19 cellular contexts compared by ENCODE assay signal in genomic region chr4:102037566-102037965, GRCh38.
DNase-seq lines count a peak whose midpoint lies in the region; ATAC-seq and TF ChIP-seq lines count a peak whose summit lies in the region.
"Had no signal": no experiment of that assay in that cellular context is flagged by ENCODE, and none has a peak within 500 bp of the region (broad histone marks: within the 10 kb centered on the region; RNA-seq: fewer than 3 reads in every experiment).

No MANE protein-coding gene starts in this region.

- H3K4me3 Mint-ChIP-seq in Caco-2 (ENCODE audit: unreplicated experiment) = no peak overlapping the region
- H3K4me3 Mint-ChIP-seq: activated naive CD8-positive, alpha-beta T cell treated with anti-CD3 and anti-CD28 coated beads, Interleukin-2, amount 10 ng/mL, durations not matched to agents 7 days and 5 days; activated T-cell treated with anti-CD3 and anti-CD28 coated beads, Interleukin-2, amount 50 U/mL, for 24 hours had no signal

- no peaks in the 10 kb centered on the region for H3K27me3 Mint-ChIP-seq in Caco-2 (ENCODE audit: insufficient read depth, unreplicated experiment)

- POLR2A ChIA-PET in Caco-2 (lab: Charles Lee) = no interaction called here

- H3K4me1 Mint-ChIP-seq in Caco-2 (ENCODE audit: low read depth, unreplicated experiment) = no peaks in the 10 kb centered on the region
- H3K4me1 Mint-ChIP-seq: activated naive CD8-positive, alpha-beta T cell treated with anti-CD3 and anti-CD28 coated beads, Interleukin-2, amount 10 ng/mL, durations not matched to agents 7 days and 5 days had no signal

- H3K9ac ChIP-seq in neural cell (ENCODE audit: low read length) = no peak overlapping the region

- TF ChIP-seq CTCF in neural cell (IDR thresholded peaks at IDR 0.05; ENCODE audit: poor library complexity, severe bottlenecking) (no peak), Caco-2 (IDR thresholded peaks at IDR 0.05; ENCODE audit: insufficient read depth in 1 of 2, low read depth in 1 of 2, low read length in 1 of 2, severe bottlenecking in 1 of 2, unreplicated experiment in 1 of 2) (no peak)

- H4K20me1 ChIP-seq in neural cell (ENCODE audit: insufficient read depth) = no peaks in the 10 kb centered on the region

- no peaks in the 10 kb centered on the region for H3K4me1 ChIP-seq in Caco-2
- H3K4me1 ChIP-seq: heart left ventricle had no signal

- H3K79me2 ChIP-seq in neural cell (replicated peaks; ENCODE audit: insufficient read depth, low read length) = no peaks in the 10 kb centered on the region

- H3K27ac Mint-ChIP-seq in Caco-2 (ENCODE audit: unreplicated experiment) = no peak overlapping the region
- H3K27ac Mint-ChIP-seq: activated naive CD8-positive, alpha-beta T cell treated with anti-CD3 and anti-CD28 coated beads, Interleukin-2, amount 10 ng/mL, durations not matched to agents 7 days and 5 days; activated T-cell treated with anti-CD3 and anti-CD28 coated beads, Interleukin-2, amount 50 U/mL, for 24 hours had no signal

- no peaks in the 10 kb centered on the region for H3K9me2 ChIP-seq in neural cell (ENCODE audit: insufficient read depth, low read length)

- H3K9me3 Mint-ChIP-seq in Caco-2 (ENCODE audit: unreplicated experiment) = no peaks in the 10 kb centered on the region
- H3K9me3 Mint-ChIP-seq: activated naive CD8-positive, alpha-beta T cell treated with anti-CD3 and anti-CD28 coated beads, Interleukin-2, amount 10 ng/mL, durations not matched to agents 7 days and 5 days; activated T-cell treated with anti-CD3 and anti-CD28 coated beads, Interleukin-2, amount 50 U/mL, for 24 hours had no signal

- H3K36me3 Mint-ChIP-seq in Caco-2 (ENCODE audit: insufficient read depth, unreplicated experiment) = no peaks in the 10 kb centered on the region
- H3K36me3 Mint-ChIP-seq: activated naive CD8-positive, alpha-beta T cell treated with anti-CD3 and anti-CD28 coated beads, Interleukin-2, amount 10 ng/mL, durations not matched to agents 7 days and 5 days had no signal

- intact Hi-C loops in Caco-2 (cut with micrococcal nuclease; ENCODE audit: unreplicated experiment) = no loop called here

- TF ChIP-seq EP300 in neural cell (conservative IDR thresholded peaks at IDR 0.05; ENCODE audit: poor library complexity, severe bottlenecking) = no peak

- no peaks in the 10 kb centered on the region for H3K9me3 ChIP-seq in neural cell (ENCODE audit: low read length)
- no peaks in the 10 kb centered on the region for H3K9me3 ChIP-seq in Caco-2
- H3K9me3 ChIP-seq: heart left ventricle had no signal

- H3K27me3 ChIP-seq in neural cell (ENCODE audit: insufficient read depth, low read depth, low read length) = no peaks in the 10 kb centered on the region
- H3K27me3 ChIP-seq in Caco-2 (replicated peaks; ENCODE audit: control insufficient read depth, insufficient read depth, low read length) = no peaks in the 10 kb centered on the region
- H3K27me3 ChIP-seq: dorsolateral prefrontal cortex, heart left ventricle had no signal

- no TSS peak for BruUV-seq in Caco-2 (replicated peaks; lab: Mats Ljungman, UMichigan)

- DNase-seq in DMS53 (lab: John Stamatoyannopoulos, UW) (peak; percentile 8), DMS53 treated with DMSO at 0.1 percent for 48 hours (lab: John Stamatoyannopoulos, UW; ENCODE audit: unreplicated experiment) (no peak), cerebellar cortex (ENCODE audit: low spot score) (peak; percentile 16), activated gamma-delta T cell (lab: John Stamatoyannopoulos, UW) (no peak), Caco-2 (no peak)
- no peak for DNase-seq in activated CD4-positive, CD25-positive, alpha-beta regulatory T cell (lab: John Stamatoyannopoulos, UW)
- DNase-seq: 8988T; activated naive CD8-positive, alpha-beta T cell treated with anti-CD3 and anti-CD28 coated beads, Interleukin-2, amount 10 ng/mL, durations not matched to agents 7 days and 5 days; activated T-cell treated with anti-CD3 and anti-CD28 coated beads, Interleukin-2, amount 50 U/mL, for 24 hours; C1 segment of cervical spinal cord; DMS79; dorsolateral prefrontal cortex; heart left ventricle; islet precursor cell; NCI-H1105; NCI-H774; stimulated activated naive CD4-positive, alpha-beta T cell treated with Interleukin-2 at 50 U/mL for 16 hours had no signal

- ATAC-seq in HG03175 (IDR thresholded peaks at IDR 0.05; ENCODE audit: unreplicated experiment) = peak; percentile 49
- ATAC-seq: heart left ventricle had no signal

- H3K36me3 ChIP-seq in neural cell (ENCODE audit: insufficient read depth, low read length) (no peaks in the 10 kb centered on the region), Caco-2 (ENCODE audit: control insufficient read depth, insufficient read depth, low read length) (no peaks in the 10 kb centered on the region)
- H3K36me3 ChIP-seq: heart left ventricle had no signal

- H3K4me3 ChIP-seq in neural cell (ENCODE audit: low read length) (no peak overlapping the region), Caco-2 (ENCODE audit: low read depth, low read length) (no peak overlapping the region)
- H3K4me3 ChIP-seq: dorsolateral prefrontal cortex had no signal

- no peak for TF ChIP-seq RAD21 in neural cell (conservative IDR thresholded peaks at IDR 0.05)

- CTCF ChIA-PET in Caco-2 (lab: Charles Lee) = no interaction called here

- H3F3A ChIP-seq in neural cell (ENCODE audit: insufficient read depth, low read length, poor library complexity, severe bottlenecking) = no peaks in the 10 kb centered on the region

- peak overlapping the region; percentile 46 for H3K27ac ChIP-seq in neural cell (ENCODE audit: low read length)
- H3K27ac ChIP-seq: heart left ventricle had no signal

- no peak overlapping the region for H3K4me2 ChIP-seq in neural cell (ENCODE audit: low read length)

- no peak overlapping the region for H2AFZ ChIP-seq in neural cell (ENCODE audit: low read depth, low read length)

TF ChIP-seq in neural cell, 6 proteins besides CTCF, POLR2A, EP300 and RAD21:
- no peak for TF ChIP-seq TAF1 (IDR thresholded peaks at IDR 0.05; ENCODE audit: low read depth)
TF ChIP-seq in neural cell: peak in this region for 0.

Comparison
In these comparisons a context has a peak if more than half of its experiments do, and no peak if none do; other contexts are left out.
1. DNase-seq: peak in DMS53 (single experiment) and cerebellar cortex (single experiment); none in DMS53 treated with DMSO at 0.1 percent for 48 hours (single experiment), activated gamma-delta T cell (single experiment), activated CD4-positive, CD25-positive, alpha-beta regulatory T cell (0 of 4) and Caco-2 (0 of 2).